19 cellular contexts compared by ENCODE assay signal in the genomic region with DNA sequence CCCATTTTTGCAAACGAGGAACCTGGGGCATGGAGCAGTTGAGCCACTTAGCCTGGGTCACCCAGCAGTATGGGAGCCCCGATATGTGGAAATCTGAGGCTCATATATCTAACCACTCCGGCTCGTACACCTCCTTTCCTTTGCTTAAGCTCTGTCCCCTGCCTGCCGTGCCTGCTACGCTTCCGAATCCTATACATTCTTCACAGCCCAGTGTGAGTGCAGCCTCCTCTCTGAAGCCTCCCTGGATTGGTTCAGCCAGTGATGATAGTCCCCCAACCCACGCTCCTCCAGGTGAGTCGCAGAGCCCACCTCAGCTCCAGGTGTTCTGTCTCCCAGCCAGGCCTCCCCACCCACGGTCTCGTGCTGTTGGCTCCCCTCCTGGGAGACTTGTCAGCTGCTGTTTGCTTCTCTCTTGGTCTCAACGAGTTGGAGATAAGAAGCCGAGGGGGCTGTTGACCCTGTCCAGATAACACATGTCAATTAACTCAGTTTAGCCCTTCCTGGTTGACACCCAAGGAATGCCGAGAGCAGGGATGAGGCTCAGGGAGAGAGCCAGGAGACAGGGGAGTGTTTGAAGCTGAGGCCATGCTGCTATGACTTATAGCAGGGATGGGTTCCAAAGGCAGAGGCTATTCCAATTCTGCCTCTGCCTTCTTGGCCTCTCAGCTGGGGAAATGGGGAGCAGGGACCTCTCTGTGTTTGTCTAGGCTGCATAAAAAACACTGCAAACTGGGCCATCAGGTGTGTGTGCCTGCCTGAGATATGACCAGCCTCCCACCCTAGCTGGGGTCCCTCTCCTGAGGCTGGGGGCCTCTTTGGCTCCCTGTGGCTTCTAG. TPM values are rescaled to one million over a fixed set of nuclear protein-coding genes. Genes with fewer than 3 reads are reported as not detected.
DNase-seq lines count a peak whose midpoint lies in the region; ATAC-seq and TF ChIP-seq lines count a peak whose summit lies in the region.
"Had no signal": no experiment of that assay in that cellular context is flagged by ENCODE, and none has a peak within 500 bp of the region (broad histone marks: within the 10 kb centered on the region; RNA-seq: fewer than 3 reads in every experiment).

No MANE protein-coding gene starts in this region.

- no peaks in the 10 kb centered on the region for H3K9me3 ChIP-seq in endodermal cell (ENCODE audit: control insufficient read depth, low read length)
- H3K9me3 ChIP-seq: BE2C had no signal

- no peak overlapping the region for H3K4me3 Mint-ChIP-seq in endodermal cell
- H3K4me3 Mint-ChIP-seq: CD4-positive, alpha-beta T cell; GM23338 had no signal

- peaks cover 7% of the 10 kb centered on the region for H3K9me3 Mint-ChIP-seq in endodermal cell
- H3K9me3 Mint-ChIP-seq: GM23338 had no signal

- 46 to 70% methylated on average over 9 to 14 of the region's 14 CpGs for WGBS in endodermal cell (ENCODE audit: insufficient coverage in 1 of 2, insufficient read length in 1 of 2), 2 experiments

- H3K36me3 ChIP-seq in endodermal cell (ENCODE audit: control insufficient read depth, insufficient read depth, low read length): no peaks in the 10 kb centered on the region
- H3K36me3 ChIP-seq: BE2C had no signal

- DNase-seq in NCI-H146 (lab: John Stamatoyannopoulos, UW): peak; percentile 50
- peak; percentile 38 for DNase-seq in SK-N-DZ (ENCODE audit: low spot score)
- peak; percentile 86 for DNase-seq in endodermal cell
- DNase-seq in posterior vena cava (ENCODE audit: low spot score): peak; percentile 13
- no peak for DNase-seq in stimulated activated CD4-positive, alpha-beta T cell treated with anti-CD3 and anti-CD28 coated beads, Interleukin-4, amount 100 ng/mL, for 4 hours
- no peak for DNase-seq in retina
- DNase-seq: ACHN; BE2C; C1 segment of cervical spinal cord; CD4-positive, alpha-beta T cell; DMS153; DMS79; GDM1 had no signal

- peaks cover 20% of the 10 kb centered on the region for H3K4me1 Mint-ChIP-seq in endodermal cell

- H3K27me3 ChIP-seq in endodermal cell (ENCODE audit: control insufficient read depth, insufficient read depth, low read length, poor library complexity, severe bottlenecking): peaks cover 74% of the 10 kb centered on the region

- no peak for ATAC-seq in HG03135 (IDR thresholded peaks at IDR 0.05; ENCODE audit: unreplicated experiment)
- no peak for ATAC-seq in HG02798 (IDR thresholded peaks at IDR 0.05; ENCODE audit: poor library complexity, unreplicated experiment)
- ATAC-seq: GM23338, HCT116 had no signal

- H3K27ac Mint-ChIP-seq in endodermal cell: no peak overlapping the region
- H3K27ac Mint-ChIP-seq: CD4-positive, alpha-beta T cell; GM23338 had no signal

- no peak overlapping the region for H3K27ac ChIP-seq in endodermal cell (ENCODE audit: low read depth, low read length)

- intact Hi-C loops in posterior vena cava (cut with DNase I): no loop called here

- H3K27me3 Mint-ChIP-seq in endodermal cell (ENCODE audit: insufficient read depth): peaks cover 64% of the 10 kb centered on the region

- peaks cover 4% of the 10 kb centered on the region for H3K4me1 ChIP-seq in endodermal cell (ENCODE audit: control insufficient read depth, insufficient read depth, low read length)
- H3K4me1 ChIP-seq: BE2C had no signal

- no peaks in the 10 kb centered on the region for H3K36me3 Mint-ChIP-seq in endodermal cell (ENCODE audit: low read depth)

- no peak overlapping the region for H3K9ac ChIP-seq in endodermal cell (ENCODE audit: extremely low read depth, low read length, poor library complexity, severe bottlenecking)

- TF ChIP-seq CTCF in endodermal cell (conservative IDR thresholded peaks at IDR 0.05): no peak

- H3K4me3 ChIP-seq in endodermal cell (ENCODE audit: low read length): no peak overlapping the region
- H3K4me3 ChIP-seq: GM23338 had no signal

RNA-seq across cellular contexts. Expression of gene SDSL, which starts 19.0 kb away (rescaled TPM):
- 5.6 and 9.2 TPM in 2 replicates for polyA plus RNA-seq in SK-N-DZ (2014; cell fraction: cytosol; rRNA removed)
- polyA plus RNA-seq in SK-N-DZ (2014; cell fraction: nucleus; rRNA removed): 4.6 and 8.5 TPM in 2 replicates
- total RNA-seq in endodermal cell (1 to 10 TPM; 2.4 to 5.7 TPM), posterior vena cava (1 to 10 TPM; 1.1 to 5.5 TPM)
- polyA plus RNA-seq in endodermal cell (2013, experiment 1 of 2): 3.9 TPM
- 6.6 TPM for polyA plus RNA-seq in endodermal cell (2013, experiment 2 of 2)
- total RNA-seq: GM23338 had no signal
- polyA plus RNA-seq: GM23338 had no signal

RNA-seq across cellular contexts. Expression of gene LHX5, which starts 30.5 kb away (rescaled TPM):
- polyA plus RNA-seq in SK-N-DZ (2014; cell fraction: cytosol; rRNA removed): 0.15 and 0.60 TPM in 2 replicates
- not detected in 2 replicates for polyA plus RNA-seq in SK-N-DZ (2014; cell fraction: nucleus; rRNA removed)
- total RNA-seq in endodermal cell: under 1 TPM in 1 of 2 donors, not detected in 1; 0.18 TPM
- polyA plus RNA-seq in endodermal cell (2013, experiment 1 of 2): 8.2 TPM
- polyA plus RNA-seq in endodermal cell (2013, experiment 2 of 2): 7.5 TPM
- not detected for total RNA-seq in posterior vena cava
- total RNA-seq: CD4-positive, alpha-beta T cell; GM23338; HT-29 had no signal

RNA-seq across cellular contexts. Expression of gene SDS, which starts 37.5 kb away (rescaled TPM):
- polyA plus RNA-seq in SK-N-DZ (2014; cell fraction: cytosol; rRNA removed): not detected in 2 replicates
- not detected in 2 replicates for polyA plus RNA-seq in SK-N-DZ (2014; cell fraction: nucleus; rRNA removed)
- total RNA-seq in endodermal cell (not detected), posterior vena cava (under 1 TPM; 0.62 to 0.83 TPM)
- not detected for polyA plus RNA-seq in endodermal cell (2013, experiment 1 of 2)
- not detected for polyA plus RNA-seq in endodermal cell (2013, experiment 2 of 2)
- total RNA-seq: CD4-positive, alpha-beta T cell; Daoy; GM23338; HT-29 had no signal

Comparison
In these comparisons a context has a peak if more than half of its experiments do, and no peak if none do; other contexts are left out.
1. DNase-seq: peak in NCI-H146 (single experiment), SK-N-DZ (single experiment), endodermal cell (single experiment) and posterior vena cava (single experiment); none in stimulated activated CD4-positive, alpha-beta T cell treated with anti-CD3 and anti-CD28 coated beads, Interleukin-4, amount 100 ng/mL, for 4 hours (0 of 2) and retina (single experiment).